Comparison of ENCODE assay signal across 8 cellular contexts in the genomic region with DNA sequence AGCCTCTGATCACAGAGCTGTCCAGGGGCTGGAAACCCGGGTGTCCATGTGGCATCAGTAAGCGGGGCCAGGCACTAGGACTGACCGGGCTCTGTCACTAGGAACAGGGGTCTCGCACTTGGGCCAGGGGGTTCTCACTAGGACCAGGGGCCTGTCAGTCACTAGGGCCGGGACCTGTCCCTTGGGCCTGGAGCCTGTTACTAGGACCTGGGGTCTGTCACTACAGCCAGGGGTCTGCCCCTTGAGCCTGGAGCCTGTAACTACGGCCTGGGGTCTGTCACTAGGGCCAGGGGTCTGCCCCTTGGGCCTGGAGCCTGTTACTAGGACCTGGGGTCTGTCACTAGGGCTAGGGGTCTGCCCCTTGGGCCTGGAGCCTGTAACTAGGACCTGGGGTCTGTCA. TPM values are rescaled to one million over a fixed set of nuclear protein-coding genes. Genes with fewer than 3 reads are reported as not detected.
DNase-seq lines count a peak whose midpoint lies in the region; ATAC-seq and TF ChIP-seq lines count a peak whose summit lies in the region.
"Not testable (repeated sequence)": the region's sequence is repeated elsewhere in the genome, so short reads cannot be mapped to it uniquely, and the experiment has no call there.
"Had no signal": no experiment of that assay in that cellular context is flagged by ENCODE, and none has a peak within 500 bp of the region (broad histone marks: within the 10 kb centered on the region; RNA-seq: fewer than 3 reads in every experiment).

No MANE protein-coding gene starts in this region.

- H3K36me3 ChIP-seq in RWPE2 (ENCODE audit: low read depth); endodermal cell (ENCODE audit: control insufficient read depth, insufficient read depth, low read length): not testable (repeated sequence)

- not testable (repeated sequence) for H3K27ac Mint-ChIP-seq in endodermal cell

- not testable (repeated sequence) for H3K4me3 ChIP-seq in RWPE2 (ENCODE audit: severe bottlenecking); endodermal cell (ENCODE audit: low read length); right cardiac atrium (ENCODE audit: low read length)

- H3K36me3 Mint-ChIP-seq in endodermal cell (ENCODE audit: low read depth): not testable (repeated sequence)

- H3K27ac ChIP-seq in RWPE2 (ENCODE audit: poor library complexity, severe bottlenecking); endodermal cell (ENCODE audit: low read depth, low read length); right cardiac atrium (ENCODE audit: low read length): not testable (repeated sequence)

- peak; percentile 5 for DNase-seq in GM10266 (ENCODE audit: extremely low spot score)
- DNase-seq in RWPE2 (ENCODE audit: low spot score): peak; percentile 60
- peak; percentile 55 for DNase-seq in activated CD8-positive, alpha-beta memory T cell treated with anti-CD3 and anti-CD28 coated beads, Interleukin-2, amount 50 U/mL, for 48 hours
- DNase-seq in endodermal cell: peak; percentile 69
- DNase-seq in right cardiac atrium: peak in 2 of 3 donors; percentile 48 to 54
- peak; percentile 90 for DNase-seq in mesenteric fat pad (ENCODE audit: low spot score)
- peak; percentile 4 for DNase-seq in stimulated activated CD4-positive, alpha-beta T cell treated with anti-CD3 and anti-CD28 coated beads, Interleukin-4, amount 100 ng/mL, for 1 hour

- H3K4me1 Mint-ChIP-seq in endodermal cell: not testable (repeated sequence)

- not testable (repeated sequence) for ATAC-seq in RWPE2 (ENCODE audit: low read depth); right cardiac atrium

- H3K27me3 Mint-ChIP-seq in endodermal cell (ENCODE audit: insufficient read depth): peaks cover 46% of the 10 kb centered on the region

- TF ChIP-seq CTCF in GM10266 (IDR thresholded peaks at IDR 0.05; ENCODE audit: control insufficient read depth, insufficient read depth, low read depth, missing control alignments); RWPE2 (IDR thresholded peaks at IDR 0.05; ENCODE audit: poor library complexity, severe bottlenecking): not testable (repeated sequence)
- TF ChIP-seq CTCF in endodermal cell (conservative IDR thresholded peaks at IDR 0.05): peak; percentile 46

- H3K9me3 Mint-ChIP-seq in endodermal cell: not testable (repeated sequence)

- intact Hi-C loops in right cardiac atrium (cut with DNase I): not testable (repeated sequence)

- H3K9ac ChIP-seq in endodermal cell (ENCODE audit: extremely low read depth, low read length, poor library complexity, severe bottlenecking): not testable (repeated sequence)

- WGBS in endodermal cell (ENCODE audit: insufficient coverage in 1 of 2, insufficient read length in 1 of 2), 2 experiments: 87 to 92% methylated on average over 2 to 6 of the region's 6 CpGs
- WGBS in right cardiac atrium: 97% methylated on average over 3 of the region's 6 CpGs

- not testable (repeated sequence) for H3K9me3 ChIP-seq in RWPE2 (ENCODE audit: severe bottlenecking); endodermal cell (ENCODE audit: control insufficient read depth, low read length); right cardiac atrium (ENCODE audit: control insufficient read depth, low read length)

- H3K4me3 Mint-ChIP-seq in endodermal cell: not testable (repeated sequence)

- H3K4me1 ChIP-seq in RWPE2 (ENCODE audit: insufficient read depth, poor library complexity, severe bottlenecking); endodermal cell (ENCODE audit: control insufficient read depth, insufficient read depth, low read length); right cardiac atrium (ENCODE audit: control insufficient read depth, insufficient read depth, low read length): not testable (repeated sequence)

- not testable (repeated sequence) for H3K27me3 ChIP-seq in RWPE2 (ENCODE audit: insufficient read depth, poor library complexity, severe bottlenecking); right cardiac atrium (ENCODE audit: control insufficient read depth, insufficient read depth)
- peaks cover 26% of the 10 kb centered on the region for H3K27me3 ChIP-seq in endodermal cell (ENCODE audit: control insufficient read depth, insufficient read depth, low read length, poor library complexity, severe bottlenecking)

RNA-seq across cellular contexts. Expression of a gene that starts 10.2 kb away (rescaled TPM):
- total RNA-seq in endodermal cell (1 to 10 TPM in 1 of 2 donors, under 1 TPM in 1; 0.75 to 1.3 TPM), right cardiac atrium (10 to 100 TPM; 17.0 to 49.2 (median 24.1) TPM), mesenteric fat pad (6.9 TPM)
- 2.3 TPM for polyA plus RNA-seq in endodermal cell (2013, experiment 1 of 2)
- polyA plus RNA-seq in endodermal cell (2013, experiment 2 of 2): 1.9 TPM
- polyA plus RNA-seq in right cardiac atrium: 6.6 TPM
- total RNA-seq: M059J had no signal

Comparison
In these comparisons a context has a peak if more than half of its experiments do, and no peak if none do; other contexts are left out.
1. DNase-seq: peak in every context shown above with its lines; median percentile 90 in mesenteric fat pad; 69 in endodermal cell; 60 in RWPE2; 55 in activated CD8-positive, alpha-beta memory T cell treated with anti-CD3 and anti-CD28 coated beads, Interleukin-2, amount 50 U/mL, for 48 hours; 51 in right cardiac atrium; 5 in GM10266; 4 in stimulated activated CD4-positive, alpha-beta T cell treated with anti-CD3 and anti-CD28 coated beads, Interleukin-4, amount 100 ng/mL, for 1 hour.